Comparison of ENCODE assay signal across 9 cellular contexts in genomic region chr1:84152649-84153056, GRCh38. TPM values are rescaled to one million over a fixed set of nuclear protein-coding genes. Genes with fewer than 3 reads are reported as not detected.
DNase-seq lines count a peak whose midpoint lies in the region; ATAC-seq and TF ChIP-seq lines count a peak whose summit lies in the region.
"Had no signal": no experiment of that assay in that cellular context is flagged by ENCODE, and none has a peak within 500 bp of the region (broad histone marks: within the 10 kb centered on the region; RNA-seq: fewer than 3 reads in every experiment).

No MANE protein-coding gene starts in this region.

- no peaks in the 10 kb centered on the region for H3K9me3 Mint-ChIP-seq in activated naive CD4-positive, alpha-beta T cell treated with anti-CD3 and anti-CD28 coated beads for 36 hours
- H3K9me3 Mint-ChIP-seq in stimulated activated memory B cell treated with anti-CD40 and anti-IgM and Interleukin-4, amounts not matched to agents 10 μg/mL and 1 μg/mL and 100 μg/mL, for 72 hours, result no peaks in the 10 kb centered on the region

- peaks cover 83% of the 10 kb centered on the region for H3K4me1 Mint-ChIP-seq in activated naive CD4-positive, alpha-beta T cell treated with anti-CD3 and anti-CD28 coated beads for 36 hours (ENCODE audit: low read depth)
- H3K4me1 Mint-ChIP-seq in stimulated activated memory B cell treated with anti-CD40 and anti-IgM and Interleukin-4, amounts not matched to agents 10 μg/mL and 1 μg/mL and 100 μg/mL, for 72 hours, result peaks cover 79% of the 10 kb centered on the region

- peak; percentile 95 for ATAC-seq in HG02852 (IDR thresholded peaks at IDR 0.05; ENCODE audit: unreplicated experiment)
- ATAC-seq in stimulated activated memory B cell treated with anti-CD40 and anti-IgM and Interleukin-4, amounts not matched to agents 10 μg/mL and 1 μg/mL and 100 μg/mL, for 72 hours, result peak; percentile 93

- peaks cover 15% of the 10 kb centered on the region for H3F3A ChIP-seq in SU-DHL-6 (ENCODE audit: insufficient read depth)

- peak overlapping the region; percentile 82 for H3K27ac Mint-ChIP-seq in activated naive CD4-positive, alpha-beta T cell treated with anti-CD3 and anti-CD28 coated beads for 36 hours
- H3K27ac Mint-ChIP-seq in stimulated activated memory B cell treated with anti-CD40 and anti-IgM and Interleukin-4, amounts not matched to agents 10 μg/mL and 1 μg/mL and 100 μg/mL, for 72 hours, result peak overlapping the region; percentile 84

- H3K27ac ChIP-seq in SU-DHL-6 (ENCODE audit: low read depth, low read length), result peak overlapping the region; percentile 30; the same call in 1 of the 2 replicates

- peak overlapping the region; percentile 58 for H3K4me2 ChIP-seq in SU-DHL-6 (ENCODE audit: low read depth, low read length, poor library complexity, severe bottlenecking)

- no peaks in the 10 kb centered on the region for H3K27me3 ChIP-seq in SU-DHL-6 (ENCODE audit: low read length)

- peaks cover 98% of the 10 kb centered on the region for H3K79me2 ChIP-seq in SU-DHL-6 (ENCODE audit: insufficient read depth, low read length)

- no peaks in the 10 kb centered on the region for H3K27me3 Mint-ChIP-seq in activated naive CD4-positive, alpha-beta T cell treated with anti-CD3 and anti-CD28 coated beads for 36 hours (ENCODE audit: low read depth)
- H3K27me3 Mint-ChIP-seq in stimulated activated memory B cell treated with anti-CD40 and anti-IgM and Interleukin-4, amounts not matched to agents 10 μg/mL and 1 μg/mL and 100 μg/mL, for 72 hours, result no peaks in the 10 kb centered on the region

- intact Hi-C loops in activated naive CD4-positive, alpha-beta T cell treated with anti-CD3 and anti-CD28 coated beads for 36 hours (cut with micrococcal nuclease), result loop anchor here (1.0 to 2.0 kb wide), 5 partner anchors 8 to 702 kb away; partner anchors contain the start of gene PRKACB

- no peaks in the 10 kb centered on the region for H3K9me3 ChIP-seq in SU-DHL-6 (ENCODE audit: insufficient read depth, low read length)

- CTCF ChIA-PET in activated naive CD4-positive, alpha-beta T cell treated with anti-CD3 and anti-CD28 coated beads for 36 hours (lab: Charles Lee), result interaction anchor here (0.9 to 1.3 kb wide), 5 partner anchors 9 to 285 kb away, joined by 3 to 8 read pairs (median 4); partner anchors contain the start of gene PRKACB

- TF ChIP-seq CTCF in SU-DHL-6 (IDR thresholded peaks at IDR 0.05; ENCODE audit: insufficient read depth, low read length, poor library complexity, severe bottlenecking), result no peak

- no peaks in the 10 kb centered on the region for H3K9me2 ChIP-seq in SU-DHL-6 (replicated peaks; ENCODE audit: insufficient read depth, low read length)

- H3K4me3 Mint-ChIP-seq in activated naive CD4-positive, alpha-beta T cell treated with anti-CD3 and anti-CD28 coated beads for 36 hours, result peak overlapping the region; percentile 5
- peak overlapping the region; percentile 47 for H3K4me3 Mint-ChIP-seq in stimulated activated memory B cell treated with anti-CD40 and anti-IgM and Interleukin-4, amounts not matched to agents 10 μg/mL and 1 μg/mL and 100 μg/mL, for 72 hours

- peak; percentile 35 for DNase-seq in activated naive CD4-positive, alpha-beta T cell treated with anti-CD3 and anti-CD28 coated beads for 36 hours
- DNase-seq in activated naive CD4-positive, alpha-beta T cell (lab: John Stamatoyannopoulos, UW), result no peak
- DNase-seq in cerebellum (ENCODE audit: low spot score) (no peak), NK-92 (lab: John Stamatoyannopoulos, UW; ENCODE audit: unreplicated experiment) (no peak), SKM-1 (lab: John Stamatoyannopoulos, UW; ENCODE audit: unreplicated experiment) (no peak)
- DNase-seq: stimulated activated CD4-positive, alpha-beta T cell treated with anti-CD3 and anti-CD28 coated beads, Interleukin-2, amount 100 ng/mL, for 48 hours had no signal

- H2AFZ ChIP-seq in SU-DHL-6 (ENCODE audit: low read depth, low read length, severe bottlenecking), result no peak overlapping the region

- no peak overlapping the region for H3K9ac ChIP-seq in SU-DHL-6 (ENCODE audit: low read length)

- H3K36me3 Mint-ChIP-seq in activated naive CD4-positive, alpha-beta T cell treated with anti-CD3 and anti-CD28 coated beads for 36 hours (ENCODE audit: low read depth), result peaks cover 7% of the 10 kb centered on the region
- peaks cover 16% of the 10 kb centered on the region for H3K36me3 Mint-ChIP-seq in stimulated activated memory B cell treated with anti-CD40 and anti-IgM and Interleukin-4, amounts not matched to agents 10 μg/mL and 1 μg/mL and 100 μg/mL, for 72 hours

- H4K20me1 ChIP-seq in SU-DHL-6 (ENCODE audit: low read depth, low read length), result no peaks in the 10 kb centered on the region

- H3K36me3 ChIP-seq in SU-DHL-6 (ENCODE audit: low read length), result peaks cover 3% of the 10 kb centered on the region

- no peak overlapping the region for H3K4me3 ChIP-seq in SU-DHL-6 (ENCODE audit: insufficient read depth, low read length, poor library complexity, severe bottlenecking)

RNA-seq across cellular contexts. Expression of gene PRKACB, which starts 8.6 kb away (rescaled TPM):
- 10 to 100 TPM; 25.7 to 25.9 TPM for total RNA-seq in activated naive CD4-positive, alpha-beta T cell treated with anti-CD3 and anti-CD28 coated beads for 36 hours
- total RNA-seq in cerebellum, result 210 TPM
